Comparison of ENCODE assay signal across 1 cellular context in the genomic region with DNA sequence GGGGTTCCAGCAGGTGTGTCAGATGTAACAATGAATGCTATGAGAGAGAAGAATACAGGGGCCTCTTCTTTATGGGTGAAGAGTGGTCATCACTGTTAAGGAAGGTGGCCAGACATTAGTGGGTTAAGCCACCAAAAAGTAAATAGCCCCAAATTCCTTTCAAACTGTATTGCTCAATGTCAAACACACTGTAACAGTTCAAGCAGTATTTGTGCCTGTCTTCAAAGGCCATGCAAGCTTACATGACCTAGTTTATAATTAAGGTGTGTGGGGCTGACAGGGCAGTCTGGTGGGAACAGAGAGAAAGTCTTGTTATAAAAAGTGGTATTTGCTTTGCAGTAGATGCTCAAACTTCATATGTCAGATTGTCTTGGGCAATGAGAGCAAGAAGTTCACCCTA.
TF ChIP-seq lines count a peak whose summit lies in the region.

No MANE protein-coding gene starts in this region.

TF ChIP-seq in K562, 482 proteins besides CTCF, POLR2A, EP300 and RAD21:
- peak; percentile 10; the same call in 1 of the 2 replicates for TF ChIP-seq CEBPB (tag; IDR thresholded peaks at IDR 0.05)
- no peak for TF ChIP-seq MCM7 (IDR thresholded peaks at IDR 0.05)
- no peak for TF ChIP-seq TCF7L2 (IDR thresholded peaks at IDR 0.05; ENCODE audit: low read depth, low read length)
